ENCODE assay signal across 8 cellular contexts in the genomic region with DNA sequence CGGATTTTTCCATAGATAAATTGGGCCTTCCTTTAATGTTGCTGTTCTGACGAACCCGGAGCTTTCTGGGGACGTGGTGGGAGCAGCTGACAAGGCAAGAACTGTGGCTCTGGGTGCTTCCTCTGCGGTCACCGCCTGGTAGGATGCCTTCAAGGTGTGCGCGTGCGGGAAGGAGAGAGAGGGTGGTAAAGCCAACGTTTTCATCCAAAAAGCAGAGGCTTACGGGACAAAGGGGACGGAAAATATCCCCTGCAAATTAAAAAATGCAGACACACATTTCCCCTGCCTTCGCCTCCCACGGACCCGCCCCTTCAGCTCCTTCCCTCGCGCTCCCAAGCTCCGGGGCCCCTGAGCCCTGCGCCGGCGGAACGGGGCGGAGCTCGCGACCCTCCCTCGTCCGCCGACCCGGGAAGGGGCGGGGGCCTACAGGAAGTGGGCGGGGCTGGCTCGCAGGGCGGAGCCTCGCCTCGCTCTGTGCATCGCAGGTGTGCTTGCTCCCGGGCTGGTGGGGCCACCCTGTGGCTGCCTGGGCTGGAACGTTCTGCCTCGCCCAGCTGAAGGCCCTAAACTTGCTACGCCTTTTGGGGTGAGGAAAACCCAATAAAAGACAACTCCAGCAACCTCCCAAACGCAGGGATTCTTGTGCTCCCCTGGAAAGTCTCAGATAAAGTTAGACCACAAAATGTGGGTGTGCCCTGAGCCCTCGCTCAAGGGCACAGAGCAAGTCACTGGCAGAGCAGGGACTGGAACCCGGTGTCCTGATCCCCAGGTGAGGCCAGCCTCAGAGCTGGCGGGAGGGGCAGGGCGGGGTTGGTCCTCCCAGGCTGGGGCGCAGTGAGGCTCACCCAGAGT. TPM values are rescaled to one million over a fixed set of nuclear protein-coding genes. Genes with fewer than 3 reads are reported as not detected.
DNase-seq lines count a peak whose midpoint lies in the region; ATAC-seq and TF ChIP-seq lines count a peak whose summit lies in the region.

No MANE protein-coding gene starts in this region.

- in situ Hi-C loops in astrocyte of the cerebellum (cut with HindIII; ENCODE audit: low sequenced_read_pairs), result loop anchor here (5.0 to 25.0 kb wide), 3 partner anchors 77 to 308 kb away; no protein-coding TSS in a partner anchor

- CTCF ChIA-PET in AG04450 (lab: Charles Lee), result interaction anchor here (0.6 to 7.2 kb wide), 8 partner anchors 12 to 660 kb away, joined by 3 to 176 read pairs (median 8); no protein-coding TSS in a partner anchor

- H3K27me3 ChIP-seq in AG04450 (ENCODE audit: control insufficient read depth, insufficient read depth, low read length) (no peaks in the 10 kb centered on the region), kidney epithelial cell (ENCODE audit: control insufficient read depth, insufficient read depth, low read length) (peaks cover 11% of the 10 kb centered on the region)

- H3K36me3 ChIP-seq in kidney epithelial cell (ENCODE audit: control insufficient read depth, insufficient read depth, low read length), result no peaks in the 10 kb centered on the region

- peak overlapping the region; percentile 39 for H3K4me3 ChIP-seq in AG04450 (ENCODE audit: low read depth, low read length)
- peak overlapping the region; percentile 33 for H3K4me3 ChIP-seq in astrocyte of the cerebellum (ENCODE audit: low read depth, low read length)
- peak overlapping the region; percentile 31 for H3K4me3 ChIP-seq in kidney epithelial cell (ENCODE audit: low read depth, low read length)

- H3K27ac ChIP-seq in AG04450 (ENCODE audit: low read depth, low read length), result no peak overlapping the region

- ATAC-seq in GM19351 (IDR thresholded peaks at IDR 0.05; ENCODE audit: unreplicated experiment), result peak; percentile 86

- POLR2A ChIA-PET in AG04450 (lab: Yijun Ruan, JAX), result no interaction called here

- no peaks in the 10 kb centered on the region; the same call in 1 of the 2 replicates for H3K9me3 ChIP-seq in AG04450 (ENCODE audit: control insufficient read depth, insufficient read depth, low read length)

- TF ChIP-seq CTCF in AG04450 (IDR thresholded peaks at IDR 0.05; ENCODE audit: low read depth, low read length) (peak; percentile 15; the same call in 1 of the 2 replicates), astrocyte of the cerebellum (IDR thresholded peaks at IDR 0.05; ENCODE audit: low read depth, low read length, missing control alignments) (peak; percentile 28), kidney epithelial cell (IDR thresholded peaks at IDR 0.05; ENCODE audit: insufficient read depth, low read length, poor library complexity, severe bottlenecking) (peak; percentile 56)

- no peak for DNase-seq in AG04450 (ENCODE audit: low read depth, low spot score)
- DNase-seq in HPDE6-E6E7 (ENCODE audit: extremely low spot score), result peak; percentile 44
- peak; percentile 74 to 81 (median 78) for DNase-seq in T-helper 1 cell
- no peak for DNase-seq in astrocyte of the cerebellum (ENCODE audit: low read depth)
- DNase-seq in kidney epithelial cell (ENCODE audit: low read depth), result no peak
- peak; percentile 84 for DNase-seq in stimulated activated CD4-positive, alpha-beta T cell treated with anti-CD3 and anti-CD28 coated beads, Interleukin-2, amount 100 ng/mL, for 4 hours (ENCODE audit: low read depth)
- DNase-seq in NCI-H1105 (lab: John Stamatoyannopoulos, UW), result no peak

RNA-seq across cellular contexts. Expression of a gene that starts 25.4 kb away (rescaled TPM):
- polyA plus RNA-seq in AG04450 (2011; rRNA removed), result 40.1 and 42.6 TPM in 2 replicates
- 34.8 and 39.5 TPM in 2 replicates for polyA minus RNA-seq in AG04450 (2011; rRNA and poly(A)+ RNA removed)
- total RNA-seq in kidney epithelial cell, result 14.2 and 18.6 TPM in 2 replicates

Comparison
In these comparisons a context has a peak if more than half of its experiments do, and no peak if none do; other contexts are left out.
1. DNase-seq: peak in HPDE6-E6E7 (single experiment), T-helper 1 cell (5 of 5) and stimulated activated CD4-positive, alpha-beta T cell treated with anti-CD3 and anti-CD28 coated beads, Interleukin-2, amount 100 ng/mL, for 4 hours (single experiment); none in AG04450 (single experiment), astrocyte of the cerebellum (single experiment), kidney epithelial cell (single experiment) and NCI-H1105 (single experiment).
2. Peak in every context shown above with its lines, with median percentiles within 50 percentile points of each other: H3K4me3 ChIP-seq and CTCF ChIP-seq.